8 cellular contexts compared by ENCODE assay signal in the genomic region with DNA sequence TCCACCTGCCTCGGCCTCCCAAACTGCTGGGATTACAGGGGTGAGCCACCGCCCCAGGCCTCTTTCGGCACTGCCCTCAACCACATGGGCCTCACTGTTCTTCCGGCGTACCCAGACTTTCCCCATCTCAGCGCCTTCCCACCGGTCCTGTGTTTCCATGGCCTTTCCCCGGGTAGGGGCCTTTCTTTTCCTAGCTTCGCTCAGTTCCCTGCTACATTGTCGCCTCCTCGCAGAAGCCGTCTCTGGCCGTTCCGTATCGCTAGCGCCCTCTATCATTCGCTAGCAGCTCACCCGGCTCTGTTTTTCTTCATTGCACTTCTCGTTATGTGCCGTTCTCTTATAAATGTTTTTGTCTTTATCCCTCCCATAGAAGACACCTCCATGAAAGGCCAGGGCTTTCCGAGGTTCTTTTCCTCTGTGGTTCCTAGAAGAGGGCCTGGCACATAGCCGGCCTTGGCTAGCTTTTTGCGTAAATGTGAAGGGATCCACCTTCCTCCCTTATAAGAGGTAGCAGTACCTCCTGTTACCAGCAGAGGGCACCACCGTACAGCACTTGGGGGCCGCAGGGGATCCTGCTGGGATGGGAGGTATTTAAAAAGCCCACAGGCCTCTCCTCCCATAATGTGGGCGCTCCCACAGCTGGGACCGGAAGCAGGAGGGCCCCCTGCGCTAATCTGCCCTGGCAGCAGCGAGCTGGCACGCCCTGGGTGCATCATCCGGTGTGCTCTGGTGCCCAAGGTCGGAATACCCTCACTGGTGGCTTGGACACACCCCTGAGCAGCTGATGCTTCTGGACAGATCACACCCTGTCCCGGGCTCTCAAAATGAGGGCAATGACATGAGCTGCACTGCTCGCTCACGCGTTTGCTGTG. TPM values are rescaled to one million over a fixed set of nuclear protein-coding genes. Genes with fewer than 3 reads are reported as not detected.
DNase-seq lines count a peak whose midpoint lies in the region; ATAC-seq lines count a peak whose summit lies in the region.

No MANE protein-coding gene starts in this region.

- DNase-seq in A172 (ENCODE audit: low spot score): peak; percentile 82
- DNase-seq in KBM-7: peak; percentile 94
- peak; percentile 96 for DNase-seq in OCI-M1 (lab: John Stamatoyannopoulos, UW)
- DNase-seq in activated T-cell treated with anti-CD3 and anti-CD28 coated beads for 48 hours (ENCODE audit: low read depth): peak; percentile 73
- peak; percentile 68 to 84 for DNase-seq in stimulated activated CD8-positive, alpha-beta memory T cell treated with anti-CD3 and anti-CD28 coated beads, Interleukin-4, amount 100 ng/mL, for 4 hours (ENCODE audit: low read depth in 2 of 2, low spot score in 1 of 2)

- H3K4me3 ChIP-seq in muscle layer of colon (ENCODE audit: low read depth in 1 of 2, low read length in 2 of 2): peak overlapping the region; percentile 17 to 34

- ATAC-seq in GM18909 (IDR thresholded peaks at IDR 0.05; ENCODE audit: poor library complexity, unreplicated experiment): peak; percentile 52
- peak; percentile 76 for ATAC-seq in esophagus mucosa

- H3K4me1 ChIP-seq in muscle layer of colon (ENCODE audit: insufficient read depth, low read length): peaks cover 51% of the 10 kb centered on the region

- H3K27me3 ChIP-seq in muscle layer of colon (ENCODE audit: control insufficient read depth in 1 of 2, insufficient read depth in 2 of 2, low read length in 2 of 2): peaks cover 0 to 5% of the 10 kb centered on the region in 2 donors

- H3K36me3 ChIP-seq in muscle layer of colon (ENCODE audit: insufficient read depth, low read length): no peaks in the 10 kb centered on the region

- H3K27ac ChIP-seq in muscle layer of colon (ENCODE audit: low read depth, low read length): peak overlapping the region; percentile 59

- no peaks in the 10 kb centered on the region for H3K9me3 ChIP-seq in muscle layer of colon (ENCODE audit: low read length)

- in situ Hi-C loops in KBM-7 (cut with MboI; ENCODE audit: low pct_unique_long_range_greater_than_20kb, low sequenced_read_pairs): no loop called here

- peak overlapping the region; percentile 25 for H3K9ac ChIP-seq in muscle layer of colon (ENCODE audit: low read length)

RNA-seq across cellular contexts. Expression of a gene that starts 18.8 kb away (rescaled TPM):
- 2.3 and 3.3 TPM in 2 replicates for total RNA-seq in A172 (2014; rRNA removed; shearing (Covaris generic))
- total RNA-seq in esophagus mucosa: 3.9 TPM

RNA-seq across cellular contexts. Expression of a gene that starts 25.7 kb away (rescaled TPM):
- 1.5 and 3.3 TPM in 2 replicates for total RNA-seq in A172 (2014; rRNA removed; shearing (Covaris generic))
- total RNA-seq in esophagus mucosa: 2.0 TPM

RNA-seq across cellular contexts. Expression of a gene that starts 44.2 kb away (rescaled TPM):
- total RNA-seq in A172 (2014; rRNA removed; shearing (Covaris generic)): 70.3 and 74.7 TPM in 2 replicates
- 35.2 TPM for total RNA-seq in esophagus mucosa

RNA-seq across cellular contexts. Expression of a gene that starts 54.0 kb away (rescaled TPM):
- total RNA-seq in A172 (2014; rRNA removed; shearing (Covaris generic)): not detected in 2 replicates
- total RNA-seq in esophagus mucosa: not detected

Comparison
In these comparisons a context has a peak if more than half of its experiments do, and no peak if none do; other contexts are left out.
1. Peak in every context shown above with its lines: DNase-seq, ATAC-seq, H3K4me3 ChIP-seq and H3K27ac ChIP-seq.